ENCODE assay signal across 36 cellular contexts in genomic region chr3:33103034-33103433, GRCh38. TPM values are rescaled to one million over a fixed set of nuclear protein-coding genes. Genes with fewer than 3 reads are reported as not detected.
DNase-seq lines count a peak whose midpoint lies in the region; ATAC-seq, FAIRE-seq and TF ChIP-seq lines count a peak whose summit lies in the region.
"Had no signal": no experiment of that assay in that cellular context is flagged by ENCODE, and none has a peak within 500 bp of the region (broad histone marks: within the 10 kb centered on the region; RNA-seq: fewer than 3 reads in every experiment).

No MANE protein-coding gene starts in this region.

- H3K36me3 ChIP-seq in HepG2 (replicated peaks in 1 of 2; ENCODE audit: control insufficient read depth in 1 of 2, insufficient read depth in 2 of 2, low read length in 2 of 2) (no peaks in the 10 kb centered on the region), right lobe of liver (no peaks in the 10 kb centered on the region), HEK293 (ENCODE audit: control insufficient read depth in 2 of 2, insufficient read depth in 1 of 2, low read length in 2 of 2) (no peaks in the 10 kb centered on the region), K562 (ENCODE audit: control insufficient read depth, insufficient read depth, low read length) (no peaks in the 10 kb centered on the region), gastroesophageal sphincter (no peaks in the 10 kb centered on the region)
- H3K36me3 ChIP-seq: BE2C; BLaER1; BLaER1 treated with 17β-estradiol and CSF1 and Interleukin-3, amounts not matched to agents 10 nM and 100 nM had no signal

- H3K4me3 Mint-ChIP-seq in WTC11, result no peak overlapping the region
- H3K4me3 Mint-ChIP-seq: B cell; CD14-positive monocyte; CD4-positive, alpha-beta memory T cell; CD4-positive, alpha-beta T cell; CD4-positive, CD25-positive, alpha-beta regulatory T cell; CD8-positive, alpha-beta memory T cell; CD8-positive, alpha-beta T cell had no signal

- WGBS in HepG2 (ENCODE audit: low lambda C conversion rate), result 85% methylated on average over 1 of the region's 3 CpGs
- 83% methylated on average over 2 of the region's 3 CpGs for WGBS in right lobe of liver (ENCODE audit: insufficient coverage, low coverage, low lambda C conversion rate, missing lambda C conversion rate)
- WGBS in K562 (ENCODE audit: insufficient coverage, low coverage, missing lambda C conversion rate), result 84% methylated on average over 3 of the region's 3 CpGs
- WGBS in gastroesophageal sphincter (ENCODE audit: low coverage in 1 of 2), 2 donors, result 100% methylated on average over 1 to 3 of the region's 3 CpGs

- BruUV-seq in HepG2 (replicated peaks; lab: Mats Ljungman, UMichigan) (no TSS peak), K562 (replicated peaks; lab: Mats Ljungman, UMichigan) (no TSS peak)

- no peaks in the 10 kb centered on the region for H3K36me3 Mint-ChIP-seq in WTC11
- H3K36me3 Mint-ChIP-seq: CD14-positive monocyte; CD4-positive, alpha-beta memory T cell; CD4-positive, CD25-positive, alpha-beta regulatory T cell; CD8-positive, alpha-beta memory T cell; CD8-positive, alpha-beta T cell had no signal

- H3K9me3 ChIP-seq in HepG2 (ENCODE audit: low read length), result no peaks in the 10 kb centered on the region
- H3K9me3 ChIP-seq in right lobe of liver, result no peaks in the 10 kb centered on the region
- no peaks in the 10 kb centered on the region for H3K9me3 ChIP-seq in HEK293 (ENCODE audit: control insufficient read depth, insufficient read depth, low read depth, low read length)
- no peaks in the 10 kb centered on the region for H3K9me3 ChIP-seq in K562 (replicated peaks; ENCODE audit: control insufficient read depth, insufficient read depth, low read depth, low read length)
- no peaks in the 10 kb centered on the region for H3K9me3 ChIP-seq in gastroesophageal sphincter
- H3K9me3 ChIP-seq: A549; BE2C; BLaER1; BLaER1 treated with 17β-estradiol and CSF1 and Interleukin-3, amounts not matched to agents 10 nM and 100 nM; Caco-2 had no signal

- no peak overlapping the region for H3K4me3 ChIP-seq in HepG2 (replicated peaks in 1 of 3; ENCODE audit: insufficient read depth in 1 of 3, low read depth in 2 of 3, low read length in 3 of 3)
- H3K4me3 ChIP-seq in right lobe of liver, result no peak overlapping the region
- H3K4me3 ChIP-seq in HEK293 (ENCODE audit: low read depth, low read length), result no peak overlapping the region
- H3K4me3 ChIP-seq in K562, result no peak overlapping the region
- no peak overlapping the region for H3K4me3 ChIP-seq in gastroesophageal sphincter
- H3K4me3 ChIP-seq: A549; BLaER1; BLaER1 treated with 17β-estradiol and CSF1 and Interleukin-3, amounts not matched to agents 10 nM and 100 nM had no signal

- H3K27ac Mint-ChIP-seq in WTC11, result no peak overlapping the region
- H3K27ac Mint-ChIP-seq: B cell; CD14-positive monocyte; CD4-positive, alpha-beta memory T cell; CD4-positive, alpha-beta T cell; CD4-positive, CD25-positive, alpha-beta regulatory T cell; CD8-positive, alpha-beta memory T cell; CD8-positive, alpha-beta T cell had no signal

- DNase-seq in HepG2 (ENCODE audit: low spot score) (no peak), right lobe of liver (no peak), WTC11 (ENCODE audit: low spot score) (no peak), K562 (ENCODE audit: extremely low read depth in 1 of 4, low spot score in 3 of 4) (no peak), germinal center (ENCODE audit: low spot score) (no peak)
- DNase-seq: 8988T; ACHN; BE2C; C1 segment of cervical spinal cord; Caco-2; Calu3; CD4-positive, alpha-beta memory T cell; CD4-positive, alpha-beta T cell; CD4-positive, CD25-positive, alpha-beta regulatory T cell; CD8-positive, alpha-beta memory T cell; CD8-positive, alpha-beta T cell; COR-L47; DMS 273 treated with DMSO at 0.1 percent for 48 hours; DMS153; DMS53; DMS79; DMS79 treated with DMSO at 0.1 percent for 48 hours; DND-41; EL had no signal

- H4K20me1 ChIP-seq in HepG2 (ENCODE audit: insufficient read depth, low read length), result no peaks in the 10 kb centered on the region
- no peaks in the 10 kb centered on the region for H4K20me1 ChIP-seq in K562 (replicated peaks; ENCODE audit: control insufficient read depth, insufficient read depth, low read length)
- H4K20me1 ChIP-seq: BLaER1; BLaER1 treated with 17β-estradiol and CSF1 and Interleukin-3, amounts not matched to agents 10 nM and 100 nM had no signal

- CTCF ChIA-PET in HepG2 (lab: Yijun Ruan, JAX; ENCODE audit: low intra/inter-chr PET ratio, low total read pairs), result no interaction called here
- CTCF ChIA-PET in HEK293 (lab: Yijun Ruan, JAX), result no interaction called here
- CTCF ChIA-PET in WTC11 (lab: Charles Lee), result no interaction called here
- CTCF ChIA-PET in K562 (lab: Yijun Ruan, JAX; ENCODE audit: low intra/inter-chr PET ratio), result no interaction called here

- H3K27me3 ChIP-seq in HepG2 (ENCODE audit: control insufficient read depth in 1 of 2, insufficient read depth in 2 of 2, low read length in 2 of 2) (no peaks in the 10 kb centered on the region), right lobe of liver (no peaks in the 10 kb centered on the region), K562 (ENCODE audit: control insufficient read depth in 2 of 2, insufficient read depth in 2 of 2, low read length in 2 of 2) (no peaks in the 10 kb centered on the region), gastroesophageal sphincter (no peaks in the 10 kb centered on the region)
- H3K27me3 ChIP-seq: BE2C; BLaER1; BLaER1 treated with 17β-estradiol and CSF1 and Interleukin-3, amounts not matched to agents 10 nM and 100 nM had no signal

- no peaks in the 10 kb centered on the region for H3K9me3 Mint-ChIP-seq in WTC11
- H3K9me3 Mint-ChIP-seq: CD14-positive monocyte; CD4-positive, alpha-beta memory T cell; CD4-positive, alpha-beta T cell; CD4-positive, CD25-positive, alpha-beta regulatory T cell; CD8-positive, alpha-beta memory T cell; CD8-positive, alpha-beta T cell had no signal

- TF ChIP-seq EP300 in HepG2 (IDR thresholded peaks at IDR 0.05; ENCODE audit: low read depth in 2 of 2, low read length in 2 of 2) (no peak), HepG2 (CRISPR knock-in tag; IDR thresholded peaks at IDR 0.05; ENCODE audit: borderline replicate concordance) (no peak), K562 (IDR thresholded peaks at IDR 0.05; ENCODE audit: low read length) (no peak), gastroesophageal sphincter (IDR thresholded peaks at IDR 0.05) (no peak)

- H2AFZ ChIP-seq in HepG2 (ENCODE audit: low read length) (no peak overlapping the region), K562 (ENCODE audit: low read depth, low read length) (no peak overlapping the region)

- H3K27ac ChIP-seq in HepG2 (ENCODE audit: extremely low read length, insufficient read depth, low read length), result no peak overlapping the region
- no peak overlapping the region for H3K27ac ChIP-seq in right lobe of liver
- H3K27ac ChIP-seq in HEK293 (ENCODE audit: extremely low read depth, low read depth, low read length), result no peak overlapping the region
- no peak overlapping the region for H3K27ac ChIP-seq in K562 (ENCODE audit: extremely low read depth, low read depth, low read length)
- H3K27ac ChIP-seq in gastroesophageal sphincter, result no peak overlapping the region
- H3K27ac ChIP-seq: 22Rv1; A549; BLaER1; BLaER1 treated with 17β-estradiol and CSF1 and Interleukin-3, amounts not matched to agents 10 nM and 100 nM; C4-2B had no signal

- H3K4me1 ChIP-seq in HepG2 (ENCODE audit: insufficient read depth, low read length), result peaks cover 59% of the 10 kb centered on the region
- H3K4me1 ChIP-seq in right lobe of liver, result peaks cover 0 to 6% (median 0%) of the 10 kb centered on the region in 4 donors
- H3K4me1 ChIP-seq in HEK293 (ENCODE audit: control insufficient read depth, insufficient read depth, low read length), result no peaks in the 10 kb centered on the region
- peaks cover 8 to 13% of the 10 kb centered on the region in 2 experiments; a peak in 4 of 5 replicates for H3K4me1 ChIP-seq in K562 (replicated peaks in 1 of 2; ENCODE audit: control insufficient read depth in 2 of 2, insufficient read depth in 2 of 2, low read length in 2 of 2)
- peaks cover 0 to 1% (median 0%) of the 10 kb centered on the region in 3 donors for H3K4me1 ChIP-seq in gastroesophageal sphincter
- H3K4me1 ChIP-seq: BE2C had no signal

- H3K4me2 ChIP-seq in HepG2 (ENCODE audit: low read depth, low read length), result no peak overlapping the region
- no peak overlapping the region for H3K4me2 ChIP-seq in K562 (ENCODE audit: insufficient read depth, low read length)
- H3K4me2 ChIP-seq: A549; BLaER1; BLaER1 treated with 17β-estradiol and CSF1 and Interleukin-3, amounts not matched to agents 10 nM and 100 nM had no signal

- ATAC-seq in HepG2, result no peak
- no peak for ATAC-seq in right lobe of liver
- ATAC-seq in WTC11, result no peak
- no peak for ATAC-seq in K562
- no peak for ATAC-seq in HG03342 (IDR thresholded peaks at IDR 0.05; ENCODE audit: unreplicated experiment)
- no peak for ATAC-seq in gastroesophageal sphincter
- ATAC-seq: A549; CD8-positive, alpha-beta T cell had no signal

- TF ChIP-seq POLR2A in HepG2 (IDR thresholded peaks at IDR 0.05; ENCODE audit: insufficient read depth in 1 of 2, low read depth in 2 of 2, low read length in 2 of 2) (no peak), right lobe of liver (IDR thresholded peaks at IDR 0.05) (no peak), K562 (conservative IDR thresholded peaks at IDR 0.05) (no peak), gastroesophageal sphincter (IDR thresholded peaks at IDR 0.05) (no peak)

- POLR2A ChIA-PET in HepG2 (lab: Yijun Ruan, JAX), result no interaction called here
- POLR2A ChIA-PET in HEK293 (lab: Yijun Ruan, JAX), result no interaction called here
- POLR2A ChIA-PET in WTC11 (lab: Charles Lee), result no interaction called here
- POLR2A ChIA-PET in K562 (lab: Yijun Ruan, JAX), result interaction anchor here (2.2 kb wide), 1 partner anchor 10 kb away, joined by 7 read pairs; the partner anchor contains the start of gene CRTAP

- TF ChIP-seq RAD21 in HepG2 (CRISPR knock-in tag; IDR thresholded peaks at IDR 0.05) (no peak), K562 (CRISPR knock-in tag; conservative IDR thresholded peaks at IDR 0.05 in 1 of 2, IDR thresholded peaks at IDR 0.05 in 1 of 2) (no peak)

- H3K27me3 Mint-ChIP-seq in WTC11 (ENCODE audit: low read depth), result peaks cover 10% of the 10 kb centered on the region
- H3K27me3 Mint-ChIP-seq: B cell had no signal

- TF ChIP-seq CTCF in HepG2 (CRISPR knock-in tag; IDR thresholded peaks at IDR 0.05) (no peak), right lobe of liver (IDR thresholded peaks at IDR 0.05) (no peak), HEK293 (tag by site-specific recombination; IDR thresholded peaks at IDR 0.05) (no peak), WTC11 (IDR thresholded peaks at IDR 0.05) (no peak), K562 (IDR thresholded peaks at IDR 0.05 in 2 of 3, conservative IDR thresholded peaks at IDR 0.05 in 1 of 3; ENCODE audit: insufficient read depth in 2 of 3, low read depth in 1 of 3, low read length in 3 of 3) (no peak), gastroesophageal sphincter (IDR thresholded peaks at IDR 0.05) (no peak)

- FAIRE-seq in HepG2 (lab: Jason Lieb, UNC) (no peak), K562 (lab: Jason Lieb, UNC) (no peak)
- FAIRE-seq: A204.1, A549, D721Med had no signal

- H3K9ac ChIP-seq in HepG2 (ENCODE audit: insufficient read depth, low read depth, low read length), result no peak overlapping the region
- H3K9ac ChIP-seq in K562 (ENCODE audit: insufficient read depth in 1 of 2, low read depth in 2 of 2, low read length in 2 of 2), result no peak overlapping the region
- H3K9ac ChIP-seq: BLaER1; BLaER1 treated with 17β-estradiol and CSF1 and Interleukin-3, amounts not matched to agents 10 nM and 100 nM had no signal

- no peaks in the 10 kb centered on the region for H3K79me2 ChIP-seq in HepG2 (ENCODE audit: insufficient read depth, low read length)
- H3K79me2 ChIP-seq in K562 (ENCODE audit: control insufficient read depth, insufficient read depth, low read length), result no peaks in the 10 kb centered on the region

- no peaks in the 10 kb centered on the region for H3K9me1 ChIP-seq in K562 (ENCODE audit: control insufficient read depth, insufficient read depth, low read length)

- intact Hi-C loops in HepG2 (cut with micrococcal nuclease; ENCODE audit: unreplicated experiment), result no loop called here
- intact Hi-C loops in right lobe of liver (cut with DNase I), result no loop called here
- intact Hi-C loops in K562 (cut with micrococcal nuclease), result no loop called here

- in situ Hi-C loops in HepG2 (cut with HindIII; ENCODE audit: extremely low pct_ligation_motif_present, low pct_unique_long_range_greater_than_20kb) (no loop called here), K562 (cut with MboI) (no loop called here)

- H3K4me1 Mint-ChIP-seq in WTC11, result no peaks in the 10 kb centered on the region
- H3K4me1 Mint-ChIP-seq: CD4-positive, CD25-positive, alpha-beta regulatory T cell; CD8-positive, alpha-beta memory T cell had no signal

RNA-seq across cellular contexts. Expression of gene GLB1, which starts 6.1 kb away (rescaled TPM):
- total RNA-seq in HepG2 (2016; rRNA removed; fragmentation: Illumina TruSeq; extraction: Trizol) (33.0 and 67.1 TPM in 2 replicates), right lobe of liver (10 to 100 TPM; 42.7 to 52.7 (median 49.4) TPM), WTC11 (2021) (48.2 to 60.2 TPM (median 58.2 TPM) in 3 replicates), K562 (2014; rRNA removed) (32.2 and 37.6 TPM in 2 replicates), K562 (2014; rRNA removed; fragmentation: Illumina TruSeq; extraction: Trizol) (36.3 and 44.2 TPM in 2 replicates), K562 (2015; rRNA removed; fragmentation: Illumina TruSeq; extraction: Trizol) (49.1 and 49.2 TPM in 2 replicates), K562 (2021) (59.8 and 62.5 TPM in 2 replicates), gastroesophageal sphincter (10 to 100 TPM; 30.2 to 38.0 (median 35.7) TPM)
- 7.8 and 8.7 TPM in 2 replicates for total RNA-seq in HepG2 (2016; cell fraction: cytosol; rRNA removed; fragmentation: Illumina TruSeq; extraction: Trizol; ENCODE audit: low read depth)
- 35.9 and 65.9 TPM in 2 replicates for total RNA-seq in HepG2 (2016; cell fraction: insoluble cytoplasmic fraction; rRNA removed; fragmentation: Illumina TruSeq; extraction: Trizol)
- 12.8 and 15.8 TPM in 2 replicates for total RNA-seq in HepG2 (2016; cell fraction: membrane; rRNA removed; fragmentation: Illumina TruSeq; extraction: Trizol)
- 56.9 and 66.9 TPM in 2 replicates for total RNA-seq in HepG2 (2016; cell fraction: nucleus; rRNA removed; fragmentation: Illumina TruSeq; extraction: Trizol)
- polyA plus RNA-seq in HepG2 (2011; rRNA removed) (113 and 128 TPM in 2 replicates), K562 (2011; rRNA removed) (46.3 and 69.6 TPM in 2 replicates), K562 (2014; fragmentation: Illumina TruSeq; extraction: Trizol) (54.3 and 62.1 TPM in 2 replicates), K562 (2014; fragmentation: Nextera tagmentation; extraction: Ambion mirVana) (10 to 100 TPM; 77.6 to 85.9 TPM), K562 (2014; rRNA removed) (33.5 and 33.7 TPM in 2 replicates)
- polyA plus RNA-seq in HepG2 (2011; cell fraction: cytosol; rRNA removed), result 84.8 and 112 TPM in 2 replicates
- polyA plus RNA-seq in HepG2 (2011; cell fraction: nucleus; rRNA removed), result 44.6 and 56.4 TPM in 2 replicates
- polyA plus RNA-seq in HepG2 (2012), result 68.1 and 93.6 TPM in 2 replicates
- 5.5 and 5.9 TPM in 2 replicates for polyA plus RNA-seq in HepG2 (2016; cell fraction: cytosol; fragmentation: Illumina TruSeq; extraction: Trizol; ENCODE audit: low read depth)
- polyA plus RNA-seq in HepG2 (2016; cell fraction: insoluble cytoplasmic fraction; fragmentation: Illumina TruSeq; extraction: Trizol; ENCODE audit: low read depth), result 29.1 and 32.5 TPM in 2 replicates
- polyA plus RNA-seq in HepG2 (2016; cell fraction: membrane; fragmentation: Illumina TruSeq; extraction: Trizol; ENCODE audit: low read depth), result 10.1 and 10.8 TPM in 2 replicates
- 67.7 and 72.3 TPM in 2 replicates for polyA plus RNA-seq in HepG2 (2016; cell fraction: nucleus; fragmentation: Illumina TruSeq; extraction: Trizol; ENCODE audit: insufficient read depth, low read depth)
- polyA minus RNA-seq in HepG2 (2011; rRNA and poly(A)+ RNA removed; ENCODE audit: low replicate concordance), result 68.3 and 118 TPM in 2 replicates
- polyA minus RNA-seq in HepG2 (2011; cell fraction: cytosol; rRNA and poly(A)+ RNA removed), result 52.8 and 100 TPM in 2 replicates
- polyA minus RNA-seq in HepG2 (2011; cell fraction: nucleus; rRNA and poly(A)+ RNA removed), result 33.3 and 50.8 TPM in 2 replicates
- total RNA-seq in K562 (2011; cell fraction: chromatin; rRNA removed; ENCODE audit: low replicate concordance), result 79.2 and 97.0 TPM in 2 replicates
- 133 and 137 TPM in 2 replicates for total RNA-seq in K562 (2011; cell fraction: nucleolus; rRNA removed)
- 92.6 and 108 TPM in 2 replicates for total RNA-seq in K562 (2011; cell fraction: nucleoplasm; rRNA removed)
- 57.6 and 65.0 TPM in 2 replicates for polyA plus RNA-seq in K562 (2011; cell fraction: cytosol; rRNA removed)
- 48.7 and 58.2 TPM in 2 replicates for polyA plus RNA-seq in K562 (2011; cell fraction: nucleus; rRNA removed)
- polyA plus RNA-seq in K562 (2012), result 56.7 and 94.0 TPM in 2 replicates
- 54.1 and 65.3 TPM in 2 replicates for polyA minus RNA-seq in K562 (2011; rRNA and poly(A)+ RNA removed)
- 44.3 and 55.8 TPM in 2 replicates for polyA minus RNA-seq in K562 (2011; cell fraction: cytosol; rRNA and poly(A)+ RNA removed)
- polyA minus RNA-seq in K562 (2011; cell fraction: nucleus; rRNA and poly(A)+ RNA removed), result 30.4 and 50.2 TPM in 2 replicates

RNA-seq across cellular contexts. Expression of gene TMPPE, which starts 6.1 kb away (rescaled TPM):
- total RNA-seq in HepG2 (2016; rRNA removed; fragmentation: Illumina TruSeq; extraction: Trizol) (4.4 and 5.7 TPM in 2 replicates), right lobe of liver (1 to 10 TPM; 2.8 to 3.8 (median 3.4) TPM), WTC11 (2021) (6.7 to 7.4 TPM (median 6.8 TPM) in 3 replicates), K562 (2014; rRNA removed) (3.1 and 4.7 TPM in 2 replicates), K562 (2014; rRNA removed; fragmentation: Illumina TruSeq; extraction: Trizol) (4.5 and 5.2 TPM in 2 replicates), K562 (2015; rRNA removed; fragmentation: Illumina TruSeq; extraction: Trizol) (5.8 and 5.9 TPM in 2 replicates), K562 (2021) (8.0 and 8.4 TPM in 2 replicates), gastroesophageal sphincter (1 to 10 TPM; 7.0 to 9.8 (median 8.6) TPM)
- 0.26 and 0.40 TPM in 2 replicates for total RNA-seq in HepG2 (2016; cell fraction: cytosol; rRNA removed; fragmentation: Illumina TruSeq; extraction: Trizol; ENCODE audit: low read depth)
- total RNA-seq in HepG2 (2016; cell fraction: insoluble cytoplasmic fraction; rRNA removed; fragmentation: Illumina TruSeq; extraction: Trizol), result 4.5 and 5.9 TPM in 2 replicates
- 1.4 and 1.6 TPM in 2 replicates for total RNA-seq in HepG2 (2016; cell fraction: membrane; rRNA removed; fragmentation: Illumina TruSeq; extraction: Trizol)
- total RNA-seq in HepG2 (2016; cell fraction: nucleus; rRNA removed; fragmentation: Illumina TruSeq; extraction: Trizol), result 11.1 and 12.5 TPM in 2 replicates
- polyA plus RNA-seq in HepG2 (2011; rRNA removed) (1.8 and 1.9 TPM in 2 replicates), K562 (2011; rRNA removed) (3.2 and 4.6 TPM in 2 replicates), K562 (2014; fragmentation: Illumina TruSeq; extraction: Trizol) (2.0 and 2.1 TPM in 2 replicates), K562 (2014; fragmentation: Nextera tagmentation; extraction: Ambion mirVana) (under 1 TPM; 0.08 to 0.32 TPM), K562 (2014; rRNA removed) (3.0 TPM in 2 replicates)
- polyA plus RNA-seq in HepG2 (2011; cell fraction: cytosol; rRNA removed), result 1.6 and 1.8 TPM in 2 replicates
- 5.0 and 5.7 TPM in 2 replicates for polyA plus RNA-seq in HepG2 (2011; cell fraction: nucleus; rRNA removed)
- polyA plus RNA-seq in HepG2 (2012), result 0.65 and 0.80 TPM in 2 replicates
- polyA plus RNA-seq in HepG2 (2016; cell fraction: cytosol; fragmentation: Illumina TruSeq; extraction: Trizol; ENCODE audit: low read depth), result 0.08 and 0.10 TPM in 2 replicates
- 0.82 and 0.84 TPM in 2 replicates for polyA plus RNA-seq in HepG2 (2016; cell fraction: insoluble cytoplasmic fraction; fragmentation: Illumina TruSeq; extraction: Trizol; ENCODE audit: low read depth)
- polyA plus RNA-seq in HepG2 (2016; cell fraction: membrane; fragmentation: Illumina TruSeq; extraction: Trizol; ENCODE audit: low read depth), result 0.21 and 0.29 TPM in 2 replicates
- polyA plus RNA-seq in HepG2 (2016; cell fraction: nucleus; fragmentation: Illumina TruSeq; extraction: Trizol; ENCODE audit: insufficient read depth, low read depth), result 1.8 and 2.0 TPM in 2 replicates
- polyA minus RNA-seq in HepG2 (2011; rRNA and poly(A)+ RNA removed; ENCODE audit: low replicate concordance), result 22.3 and 28.3 TPM in 2 replicates
- polyA minus RNA-seq in HepG2 (2011; cell fraction: cytosol; rRNA and poly(A)+ RNA removed), result 6.1 and 6.3 TPM in 2 replicates
- 14.9 and 19.1 TPM in 2 replicates for polyA minus RNA-seq in HepG2 (2011; cell fraction: nucleus; rRNA and poly(A)+ RNA removed)
- total RNA-seq in K562 (2011; cell fraction: chromatin; rRNA removed; ENCODE audit: low replicate concordance), result 40.9 and 48.8 TPM in 2 replicates
- 39.2 and 40.9 TPM in 2 replicates for total RNA-seq in K562 (2011; cell fraction: nucleolus; rRNA removed)
- 41.9 and 44.7 TPM in 2 replicates for total RNA-seq in K562 (2011; cell fraction: nucleoplasm; rRNA removed)
- 4.0 and 5.7 TPM in 2 replicates for polyA plus RNA-seq in K562 (2011; cell fraction: cytosol; rRNA removed)
- polyA plus RNA-seq in K562 (2011; cell fraction: nucleus; rRNA removed), result 8.2 and 8.6 TPM in 2 replicates
- polyA plus RNA-seq in K562 (2012), result 1.1 and 1.7 TPM in 2 replicates
- polyA minus RNA-seq in K562 (2011; rRNA and poly(A)+ RNA removed), result 15.4 and 17.8 TPM in 2 replicates
- 6.3 and 7.1 TPM in 2 replicates for polyA minus RNA-seq in K562 (2011; cell fraction: cytosol; rRNA and poly(A)+ RNA removed)
- polyA minus RNA-seq in K562 (2011; cell fraction: nucleus; rRNA and poly(A)+ RNA removed), result 16.0 and 22.5 TPM in 2 replicates

RNA-seq across cellular contexts. Expression of gene CRTAP, which starts 10.8 kb away (rescaled TPM):
- total RNA-seq in HepG2 (2016; rRNA removed; fragmentation: Illumina TruSeq; extraction: Trizol) (46.1 and 54.2 TPM in 2 replicates), right lobe of liver (10 to 100 TPM; 33.1 to 54.9 (median 46.8) TPM), WTC11 (2021) (156 to 197 TPM (median 196 TPM) in 3 replicates), K562 (2014; rRNA removed) (32.2 and 44.3 TPM in 2 replicates), K562 (2014; rRNA removed; fragmentation: Illumina TruSeq; extraction: Trizol) (45.9 and 48.2 TPM in 2 replicates), K562 (2015; rRNA removed; fragmentation: Illumina TruSeq; extraction: Trizol) (53.0 and 53.7 TPM in 2 replicates), K562 (2021) (78.4 and 79.0 TPM in 2 replicates), gastroesophageal sphincter (100 to 1,000 TPM; 189 to 358 (median 292) TPM)
- 26.6 and 28.3 TPM in 2 replicates for total RNA-seq in HepG2 (2016; cell fraction: cytosol; rRNA removed; fragmentation: Illumina TruSeq; extraction: Trizol; ENCODE audit: low read depth)
- 34.2 and 54.9 TPM in 2 replicates for total RNA-seq in HepG2 (2016; cell fraction: insoluble cytoplasmic fraction; rRNA removed; fragmentation: Illumina TruSeq; extraction: Trizol)
- total RNA-seq in HepG2 (2016; cell fraction: membrane; rRNA removed; fragmentation: Illumina TruSeq; extraction: Trizol), result 85.6 and 91.0 TPM in 2 replicates
- total RNA-seq in HepG2 (2016; cell fraction: nucleus; rRNA removed; fragmentation: Illumina TruSeq; extraction: Trizol), result 39.9 and 50.8 TPM in 2 replicates
- polyA plus RNA-seq in HepG2 (2011; rRNA removed) (86.2 and 119 TPM in 2 replicates), K562 (2011; rRNA removed) (102 and 121 TPM in 2 replicates), K562 (2014; fragmentation: Illumina TruSeq; extraction: Trizol) (84.8 and 96.3 TPM in 2 replicates), K562 (2014; fragmentation: Nextera tagmentation; extraction: Ambion mirVana) (10 to 100 TPM in 1 of 2 experiments, 1 to 10 TPM in 1; 10.0 to 10.1 TPM), K562 (2014; rRNA removed) (56.0 and 57.9 TPM in 2 replicates)
- 84.4 and 95.4 TPM in 2 replicates for polyA plus RNA-seq in HepG2 (2011; cell fraction: cytosol; rRNA removed)
- polyA plus RNA-seq in HepG2 (2011; cell fraction: nucleus; rRNA removed), result 22.0 and 27.3 TPM in 2 replicates
- 67.7 and 77.4 TPM in 2 replicates for polyA plus RNA-seq in HepG2 (2012)
- 56.8 and 61.8 TPM in 2 replicates for polyA plus RNA-seq in HepG2 (2016; cell fraction: cytosol; fragmentation: Illumina TruSeq; extraction: Trizol; ENCODE audit: low read depth)
- 67.1 and 72.0 TPM in 2 replicates for polyA plus RNA-seq in HepG2 (2016; cell fraction: insoluble cytoplasmic fraction; fragmentation: Illumina TruSeq; extraction: Trizol; ENCODE audit: low read depth)
- polyA plus RNA-seq in HepG2 (2016; cell fraction: membrane; fragmentation: Illumina TruSeq; extraction: Trizol; ENCODE audit: low read depth), result 112 and 133 TPM in 2 replicates
- 93.0 and 101 TPM in 2 replicates for polyA plus RNA-seq in HepG2 (2016; cell fraction: nucleus; fragmentation: Illumina TruSeq; extraction: Trizol; ENCODE audit: insufficient read depth, low read depth)
- 51.0 and 179 TPM in 2 replicates for polyA minus RNA-seq in HepG2 (2011; rRNA and poly(A)+ RNA removed; ENCODE audit: low replicate concordance)
- polyA minus RNA-seq in HepG2 (2011; cell fraction: cytosol; rRNA and poly(A)+ RNA removed), result 49.0 and 49.8 TPM in 2 replicates
- 10.0 and 11.6 TPM in 2 replicates for polyA minus RNA-seq in HepG2 (2011; cell fraction: nucleus; rRNA and poly(A)+ RNA removed)
- total RNA-seq in K562 (2011; cell fraction: chromatin; rRNA removed; ENCODE audit: low replicate concordance), result 33.2 and 42.2 TPM in 2 replicates
- 24.0 and 29.7 TPM in 2 replicates for total RNA-seq in K562 (2011; cell fraction: nucleolus; rRNA removed)
- 70.5 and 79.8 TPM in 2 replicates for total RNA-seq in K562 (2011; cell fraction: nucleoplasm; rRNA removed)
- 92.4 and 105 TPM in 2 replicates for polyA plus RNA-seq in K562 (2011; cell fraction: cytosol; rRNA removed)
- 18.5 and 26.1 TPM in 2 replicates for polyA plus RNA-seq in K562 (2011; cell fraction: nucleus; rRNA removed)
- polyA plus RNA-seq in K562 (2012), result 77.1 and 115 TPM in 2 replicates
- 72.7 and 87.4 TPM in 2 replicates for polyA minus RNA-seq in K562 (2011; rRNA and poly(A)+ RNA removed)
- polyA minus RNA-seq in K562 (2011; cell fraction: cytosol; rRNA and poly(A)+ RNA removed), result 47.1 and 51.0 TPM in 2 replicates
- 6.2 and 6.4 TPM in 2 replicates for polyA minus RNA-seq in K562 (2011; cell fraction: nucleus; rRNA and poly(A)+ RNA removed)

Comparison
In these comparisons a context has a peak if more than half of its experiments do, and no peak if none do; other contexts are left out.
1. Of the 241 proteins assayed by ChIP-seq in both HepG2 and K562: peak only in HepG2: none; only in K562: none; in both: ZNF121; in neither: 239; mixed calls (peak in some experiments, not most) for 1.